Comparison of ENCODE assay signal across 15 cellular contexts in genomic region chr12:116538682-116539264, GRCh38. TPM values are rescaled to one million over a fixed set of nuclear protein-coding genes. Genes with fewer than 3 reads are reported as not detected.
DNase-seq lines count a peak whose midpoint lies in the region; ATAC-seq, FAIRE-seq and TF ChIP-seq lines count a peak whose summit lies in the region.
"Had no signal": no experiment of that assay in that cellular context is flagged by ENCODE, and none has a peak within 500 bp of the region (broad histone marks: within the 10 kb centered on the region; RNA-seq: fewer than 3 reads in every experiment).

No MANE protein-coding gene starts in this region.

- ATAC-seq in HepG2 (no peak), HG03457 (IDR thresholded peaks at IDR 0.05; ENCODE audit: unreplicated experiment) (no peak)

- intact Hi-C loops in HepG2 (cut with micrococcal nuclease; ENCODE audit: unreplicated experiment) (no loop called here), stomach (cut with DNase I; ENCODE audit: low total_unique reads) (no loop called here)

- H3K27me3 ChIP-seq in SJSA1 (replicated peaks): no peaks in the 10 kb centered on the region
- peaks cover 4 to 48% of the 10 kb centered on the region in 2 experiments; a peak in 4 of 5 replicates for H3K27me3 ChIP-seq in HepG2 (ENCODE audit: control insufficient read depth in 1 of 2, insufficient read depth in 2 of 2, low read length in 2 of 2)
- H3K27me3 ChIP-seq in stomach: no peaks in the 10 kb centered on the region

- H3K4me1 Mint-ChIP-seq in T-helper 2 cell treated with Interferon-gamma antibody and Interleukin-4, amounts not matched to agents 5 μg/mL and 100 μg/mL, for 36 hours (ENCODE audit: low read depth): peaks cover 30% of the 10 kb centered on the region

- H4K20me1 ChIP-seq in HepG2 (ENCODE audit: insufficient read depth, low read length): no peaks in the 10 kb centered on the region; the same call in 1 of the 2 replicates

- WGBS in HepG2 (ENCODE audit: low lambda C conversion rate): 31% methylated on average over 7 of the region's 8 CpGs
- 61 to 72% (median 71%) methylated on average over 8 of the region's 8 CpGs for WGBS in stomach, 5 donors

- no peak overlapping the region for H3K4me3 Mint-ChIP-seq in T-helper 2 cell treated with Interferon-gamma antibody and Interleukin-4, amounts not matched to agents 5 μg/mL and 100 μg/mL, for 36 hours
- H3K4me3 Mint-ChIP-seq: activated CD4-positive, alpha-beta T cell treated with anti-CD3 and anti-CD28 coated beads for 36 hours; CD8-positive, alpha-beta memory T cell had no signal

- TF ChIP-seq EP300 in HepG2 (IDR thresholded peaks at IDR 0.05; ENCODE audit: low read depth in 2 of 2, low read length in 2 of 2) (no peak), HepG2 (CRISPR knock-in tag; IDR thresholded peaks at IDR 0.05; ENCODE audit: borderline replicate concordance) (no peak), stomach (IDR thresholded peaks at IDR 0.05) (no peak)

- H3K4me1 ChIP-seq in SJSA1 (replicated peaks) (peaks cover 60% of the 10 kb centered on the region), HepG2 (ENCODE audit: insufficient read depth, low read length) (0 out of 2 replicates have a peak, but pooled peaks cover 4% of the 10 kb centered on the region), stomach (peaks cover 18 to 45% (median 36%) of the 10 kb centered on the region in 4 donors)

- no peaks in the 10 kb centered on the region for H3K36me3 Mint-ChIP-seq in T-helper 2 cell treated with Interferon-gamma antibody and Interleukin-4, amounts not matched to agents 5 μg/mL and 100 μg/mL, for 36 hours (ENCODE audit: low read depth)
- H3K36me3 Mint-ChIP-seq: CD8-positive, alpha-beta memory T cell had no signal

- peaks cover 6% of the 10 kb centered on the region for H3K27me3 Mint-ChIP-seq in T-helper 2 cell treated with Interferon-gamma antibody and Interleukin-4, amounts not matched to agents 5 μg/mL and 100 μg/mL, for 36 hours (ENCODE audit: low read depth)
- H3K27me3 Mint-ChIP-seq: activated CD4-positive, alpha-beta T cell treated with anti-CD3 and anti-CD28 coated beads for 36 hours; activated naive CD8-positive, alpha-beta T cell treated with anti-CD3 and anti-CD28 coated beads, Interleukin-2, amount 50 U/mL, for 24 hours had no signal

- CTCF ChIA-PET in HepG2 (lab: Yijun Ruan, JAX; ENCODE audit: low intra/inter-chr PET ratio, low total read pairs): no interaction called here

- in situ Hi-C loops in HepG2 (cut with HindIII; ENCODE audit: extremely low pct_ligation_motif_present, low pct_unique_long_range_greater_than_20kb): no loop called here

- H3K4me3 ChIP-seq in SJSA1 (no peak overlapping the region), HepG2 (replicated peaks in 1 of 3; ENCODE audit: insufficient read depth in 1 of 3, low read depth in 2 of 3, low read length in 3 of 3) (no peak overlapping the region), stomach (no peak overlapping the region)

- POLR2A ChIA-PET in HepG2 (lab: Yijun Ruan, JAX): no interaction called here

- H3K79me2 ChIP-seq in HepG2 (ENCODE audit: insufficient read depth, low read length): no peaks in the 10 kb centered on the region

- DNase-seq in T-helper 2 cell treated with Interferon-gamma antibody and Interleukin-4, amounts not matched to agents 5 μg/mL and 100 μg/mL, for 36 hours (ENCODE audit: low spot score): no peak
- DNase-seq in T-helper 2 cell (no peak), SJSA1 (ENCODE audit: low read depth in 1 of 2, low spot score in 2 of 2) (no peak), HepG2 (ENCODE audit: low spot score) (no peak), stomach (no peak), NCI-H1930 (lab: John Stamatoyannopoulos, UW) (no peak), DMS153 (lab: John Stamatoyannopoulos, UW) (no peak)
- DNase-seq: activated CD4-positive, alpha-beta T cell treated with anti-CD3 and anti-CD28 coated beads for 36 hours; activated naive CD8-positive, alpha-beta T cell treated with anti-CD3 and anti-CD28 coated beads, Interleukin-2, amount 50 U/mL, for 24 hours; CD8-positive, alpha-beta memory T cell; head of caudate nucleus; NCI-H526 treated with DMSO at 0.1 percent for 48 hours had no signal

- TF ChIP-seq CTCF in HepG2 (CRISPR knock-in tag; IDR thresholded peaks at IDR 0.05) (no peak), stomach (IDR thresholded peaks at IDR 0.05) (no peak)

- no TSS peak for BruUV-seq in HepG2 (replicated peaks; lab: Mats Ljungman, UMichigan)

- no peaks in the 10 kb centered on the region for H3K9me3 ChIP-seq in SJSA1 (replicated peaks)
- H3K9me3 ChIP-seq in HepG2 (ENCODE audit: low read length): no peaks in the 10 kb centered on the region
- H3K9me3 ChIP-seq in stomach: no peaks in the 10 kb centered on the region

- H3K9ac ChIP-seq in HepG2 (ENCODE audit: insufficient read depth, low read depth, low read length): no peak overlapping the region

- peak overlapping the region; percentile 57 for H3K27ac Mint-ChIP-seq in T-helper 2 cell treated with Interferon-gamma antibody and Interleukin-4, amounts not matched to agents 5 μg/mL and 100 μg/mL, for 36 hours

- no peak for TF ChIP-seq POLR2A in HepG2 (IDR thresholded peaks at IDR 0.05; ENCODE audit: insufficient read depth in 1 of 2, low read depth in 2 of 2, low read length in 2 of 2)
- no peak for TF ChIP-seq POLR2A in stomach (IDR thresholded peaks at IDR 0.05)

- no peak for TF ChIP-seq RAD21 in HepG2 (CRISPR knock-in tag; IDR thresholded peaks at IDR 0.05)

- no peak for FAIRE-seq in HepG2 (lab: Jason Lieb, UNC)
- FAIRE-seq: islet of Langerhans had no signal

- peaks cover 3% of the 10 kb centered on the region for H3K9me3 Mint-ChIP-seq in T-helper 2 cell treated with Interferon-gamma antibody and Interleukin-4, amounts not matched to agents 5 μg/mL and 100 μg/mL, for 36 hours
- H3K9me3 Mint-ChIP-seq: activated naive CD8-positive, alpha-beta T cell treated with anti-CD3 and anti-CD28 coated beads, Interleukin-2, amount 50 U/mL, for 24 hours; CD8-positive, alpha-beta memory T cell had no signal

- H2AFZ ChIP-seq in HepG2 (ENCODE audit: low read length): no peak overlapping the region

- H3K4me2 ChIP-seq in HepG2 (ENCODE audit: low read depth, low read length): no peak overlapping the region

- H3K27ac ChIP-seq in SJSA1: peak overlapping the region; percentile 11; the same call in 1 of the 2 replicates
- no peak overlapping the region for H3K27ac ChIP-seq in HepG2 (ENCODE audit: extremely low read length, insufficient read depth, low read length)
- peak overlapping the region in 4 of 5 donors; percentile 25 to 72 (median 54) for H3K27ac ChIP-seq in stomach

- no peaks in the 10 kb centered on the region for H3K36me3 ChIP-seq in SJSA1
- no peaks in the 10 kb centered on the region for H3K36me3 ChIP-seq in HepG2 (replicated peaks in 1 of 2; ENCODE audit: control insufficient read depth in 1 of 2, insufficient read depth in 2 of 2, low read length in 2 of 2)
- H3K36me3 ChIP-seq in stomach: no peaks in the 10 kb centered on the region

TF ChIP-seq in HepG2, 621 proteins besides CTCF, POLR2A, EP300 and RAD21:
- TF ChIP-seq SPEN (CRISPR knock-in tag; IDR thresholded peaks at IDR 0.05; ENCODE audit: low read depth) (no peak), MAFK (conservative IDR thresholded peaks at IDR 0.05 in 1 of 2, IDR thresholded peaks at IDR 0.05 in 1 of 2; ENCODE audit: low read length in 2 of 2) (peak; percentile 24 to 33; a peak in 1 of 4 replicates)
TF ChIP-seq in HepG2: peak in this region for 1.

RNA-seq across cellular contexts. Expression of gene MAP1LC3B2, which starts 20.4 kb away (rescaled TPM):
- 0.37 TPM in 1 of 2 replicates, not detected in the other for total RNA-seq in SJSA1 (2014; rRNA removed; shearing (Covaris generic))
- 0.60 and 0.70 TPM in 2 replicates for total RNA-seq in HepG2 (2016; rRNA removed; fragmentation: Illumina TruSeq; extraction: Trizol)
- 0.62 TPM in 1 of 2 replicates, not detected in the other for total RNA-seq in HepG2 (2016; cell fraction: cytosol; rRNA removed; fragmentation: Illumina TruSeq; extraction: Trizol; ENCODE audit: low read depth)
- total RNA-seq in HepG2 (2016; cell fraction: insoluble cytoplasmic fraction; rRNA removed; fragmentation: Illumina TruSeq; extraction: Trizol): 0.84 and 0.98 TPM in 2 replicates
- not detected in 2 replicates for total RNA-seq in HepG2 (2016; cell fraction: membrane; rRNA removed; fragmentation: Illumina TruSeq; extraction: Trizol)
- 0.81 TPM in 1 of 2 replicates, not detected in the other for total RNA-seq in HepG2 (2016; cell fraction: nucleus; rRNA removed; fragmentation: Illumina TruSeq; extraction: Trizol)
- 2.1 and 2.2 TPM in 2 replicates for polyA plus RNA-seq in HepG2 (2011; rRNA removed)
- 0.27 and 1.1 TPM in 2 replicates for polyA plus RNA-seq in HepG2 (2011; cell fraction: cytosol; rRNA removed)
- polyA plus RNA-seq in HepG2 (2011; cell fraction: nucleus; rRNA removed): 0.38 TPM in 1 of 2 replicates, not detected in the other
- 6.8 and 8.0 TPM in 2 replicates for polyA plus RNA-seq in HepG2 (2012)
- polyA plus RNA-seq in HepG2 (2016; cell fraction: cytosol; fragmentation: Illumina TruSeq; extraction: Trizol; ENCODE audit: low read depth): 0.40 and 1.3 TPM in 2 replicates
- 2.8 and 3.3 TPM in 2 replicates for polyA plus RNA-seq in HepG2 (2016; cell fraction: insoluble cytoplasmic fraction; fragmentation: Illumina TruSeq; extraction: Trizol; ENCODE audit: low read depth)
- 0.83 and 1.4 TPM in 2 replicates for polyA plus RNA-seq in HepG2 (2016; cell fraction: membrane; fragmentation: Illumina TruSeq; extraction: Trizol; ENCODE audit: low read depth)
- polyA plus RNA-seq in HepG2 (2016; cell fraction: nucleus; fragmentation: Illumina TruSeq; extraction: Trizol; ENCODE audit: insufficient read depth, low read depth): 1.6 and 1.9 TPM in 2 replicates
- polyA minus RNA-seq in HepG2 (2011; rRNA and poly(A)+ RNA removed; ENCODE audit: low replicate concordance): 0.46 and 0.84 TPM in 2 replicates
- polyA minus RNA-seq in HepG2 (2011; cell fraction: cytosol; rRNA and poly(A)+ RNA removed): not detected in 2 replicates
- polyA minus RNA-seq in HepG2 (2011; cell fraction: nucleus; rRNA and poly(A)+ RNA removed): not detected in 2 replicates
- total RNA-seq in stomach: 10 to 100 TPM in 1 of 5 donors, 1 to 10 TPM in 3, not detected in 1; 1.3 to 16.9 (median 3.4) TPM
- 1 to 10 TPM in 2 of 3 donors, not detected in 1; 1.9 to 2.4 TPM for polyA plus RNA-seq in stomach
- total RNA-seq: epithelial cell of proximal tubule had no signal
